8 cellular contexts compared by ENCODE assay signal in genomic region chr2:203706403-203706802, GRCh38. TPM values are rescaled to one million over a fixed set of nuclear protein-coding genes. Genes with fewer than 3 reads are reported as not detected.
DNase-seq lines count a peak whose midpoint lies in the region; ATAC-seq and TF ChIP-seq lines count a peak whose summit lies in the region.

CD28 (plus strand) TSS chr2:203706639; CDS start chr2:203706697, 58 bp downstream.

- intact Hi-C loops in PC-9 (cut with micrococcal nuclease; ENCODE audit: unreplicated experiment): no loop called here

- H3F3A ChIP-seq in PC-9 (ENCODE audit: insufficient read depth, low read depth): no peaks in the 10 kb centered on the region

- H3K4me1 Mint-ChIP-seq in central memory CD8-positive, alpha-beta T cell: peaks cover 49% of the 10 kb centered on the region

- H3K4me3 Mint-ChIP-seq in central memory CD8-positive, alpha-beta T cell: peak within 1 kb of the TSS; percentile 78

- CTCF ChIA-PET in PC-9 (lab: Charles Lee): no interaction called here

- no peak within 1 kb of the TSS for H3K4me3 ChIP-seq in PC-9

- TF ChIP-seq CTCF in PC-9 (conservative IDR thresholded peaks at IDR 0.05): no peak

- no peaks in the 10 kb centered on the region for H3K27me3 ChIP-seq in PC-9 (ENCODE audit: insufficient read depth, low read depth)

- peaks cover 35% of the 10 kb centered on the region for H3K36me3 Mint-ChIP-seq in central memory CD8-positive, alpha-beta T cell (ENCODE audit: insufficient read depth)

- peak; percentile 88 for DNase-seq in T-helper 22 cell (ENCODE audit: low read depth)
- peak; percentile 74 to 90 for DNase-seq in central memory CD8-positive, alpha-beta T cell (ENCODE audit: low spot score in 2 of 2)
- peak; percentile 62 for DNase-seq in stimulated activated CD8-positive, alpha-beta memory T cell treated with anti-CD3 and anti-CD28 coated beads, Interleukin-12 subunit alpha, Interleukin-12 subunit beta, amount 100 ng/mL, for 4 hours (ENCODE audit: low read depth)
- no peak for DNase-seq in SIG-M5 (lab: John Stamatoyannopoulos, UW)
- no peak for DNase-seq in PC-9
- DNase-seq in kidney glomerular epithelial cell (lab: John Stamatoyannopoulos, UW): no peak

- no peak within 1 kb of the TSS for H3K4me2 ChIP-seq in PC-9

- ATAC-seq in GM18508 (IDR thresholded peaks at IDR 0.05; ENCODE audit: insufficient read depth, unreplicated experiment) (peak; percentile 93), HG02938 (IDR thresholded peaks at IDR 0.05; ENCODE audit: unreplicated experiment) (peak; percentile 99)
- ATAC-seq in central memory CD8-positive, alpha-beta T cell (replicated peaks; ENCODE audit: extremely low read depth, poor library complexity, severe bottlenecking): peak; percentile 95

- peaks cover 6% of the 10 kb centered on the region; the same call in 1 of the 2 replicates for H3K9me3 ChIP-seq in PC-9 (ENCODE audit: insufficient read depth, low read depth)

- no peaks in the 10 kb centered on the region for H3K4me1 ChIP-seq in PC-9 (replicated peaks; ENCODE audit: insufficient read depth)

- H3K9me2 ChIP-seq in PC-9 (ENCODE audit: insufficient read depth): no peaks in the 10 kb centered on the region

- H4K20me1 ChIP-seq in PC-9 (ENCODE audit: insufficient read depth): no peaks in the 10 kb centered on the region

- POLR2A ChIA-PET in PC-9 (lab: Charles Lee; ENCODE audit: unreplicated experiment): no interaction called here

- H3K27ac ChIP-seq in PC-9: no peak within 1 kb of the TSS

- no peaks in the 10 kb centered on the region for H3K9me3 Mint-ChIP-seq in central memory CD8-positive, alpha-beta T cell

- peak within 1 kb of the TSS; percentile 99 for H3K27ac Mint-ChIP-seq in central memory CD8-positive, alpha-beta T cell (ENCODE audit: low read depth)

- no TSS peak for BruUV-seq in PC-9 (replicated peaks; lab: Mats Ljungman, UMichigan)

- H3K27me3 Mint-ChIP-seq in central memory CD8-positive, alpha-beta T cell: no peaks in the 10 kb centered on the region

- H2AFZ ChIP-seq in PC-9: no peak within 1 kb of the TSS

- no peaks in the 10 kb centered on the region for H3K79me2 ChIP-seq in PC-9 (ENCODE audit: low read depth)

- no peaks in the 10 kb centered on the region for H3K36me3 ChIP-seq in PC-9 (ENCODE audit: low read depth)

RNA-seq across cellular contexts. Expression of gene CD28, which starts in this region (rescaled TPM):
- total RNA-seq in PC-9 (2021): not detected in 2 replicates

Comparison
In these comparisons a context has a peak if more than half of its experiments do, and no peak if none do; other contexts are left out.
1. DNase-seq: peak in T-helper 22 cell (single experiment), central memory CD8-positive, alpha-beta T cell (2 of 2) and stimulated activated CD8-positive, alpha-beta memory T cell treated with anti-CD3 and anti-CD28 coated beads, Interleukin-12 subunit alpha, Interleukin-12 subunit beta, amount 100 ng/mL, for 4 hours (single experiment); none in SIG-M5 (single experiment), PC-9 (0 of 2) and kidney glomerular epithelial cell (single experiment).
2. Peak in every context shown above with its lines, with median percentiles within 50 percentile points of each other: ATAC-seq.